1 cellular context compared by ENCODE assay signal in the genomic region with DNA sequence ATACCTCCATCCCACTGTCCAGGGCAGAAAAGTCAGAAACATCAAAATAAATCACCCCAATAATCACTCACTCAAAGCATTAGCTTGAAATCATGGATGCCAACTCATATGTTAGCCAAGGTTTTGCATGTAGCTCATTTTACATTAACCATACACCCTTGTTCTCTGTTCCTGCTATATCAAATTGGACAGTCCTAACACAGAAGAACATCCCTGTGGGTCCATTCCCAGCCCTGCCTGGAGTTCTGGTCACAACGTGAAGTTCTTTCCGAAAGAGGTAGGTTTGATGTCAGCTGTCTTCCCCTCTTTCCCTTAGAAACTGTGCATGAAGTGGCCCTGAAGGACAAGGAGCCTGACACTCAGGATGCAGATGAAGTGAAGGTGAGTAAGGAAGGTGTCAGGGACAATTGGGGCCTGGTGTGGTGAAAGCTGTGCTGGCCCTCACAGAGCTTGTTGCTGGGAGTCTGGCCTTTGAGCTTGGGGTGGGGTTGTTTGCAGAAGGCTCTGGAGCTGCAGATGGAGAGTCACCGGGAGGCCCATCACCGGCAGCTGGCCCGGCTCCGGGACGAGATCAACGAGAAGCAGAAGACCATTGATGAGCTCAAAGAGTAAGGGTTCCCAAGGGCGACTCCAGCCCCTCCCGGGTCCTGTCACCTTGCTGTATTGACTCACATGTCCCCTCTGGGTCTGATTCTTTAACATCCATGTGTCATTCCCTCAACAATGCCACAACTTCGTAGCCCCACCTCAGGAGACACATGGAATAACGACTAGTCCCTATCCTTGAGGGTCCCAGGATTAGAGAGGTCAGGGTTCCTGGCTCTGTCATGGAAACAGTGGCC.
TF ChIP-seq lines count a peak whose summit lies in the region.

No MANE protein-coding gene starts in this region.

TF ChIP-seq in HepG2, 621 proteins besides CTCF, POLR2A, EP300 and RAD21 (continued from another document and continues in another):
- TF ChIP-seq ARID5B (CRISPR knock-in tag; IDR thresholded peaks at IDR 0.05) (peak; percentile 75; the same call in 1 of the 2 replicates), NR2C2 (CRISPR knock-in tag; IDR thresholded peaks at IDR 0.05; ENCODE audit: borderline replicate concordance) (peak; percentile 46; the same call in 1 of the 2 replicates), DPF2 (CRISPR knock-in tag; IDR thresholded peaks at IDR 0.05; ENCODE audit: borderline replicate concordance, low read depth) (peak; percentile 40; the same call in 1 of the 2 replicates), ZNF24 (IDR thresholded peaks at IDR 0.05) (no peak), PHF21A (CRISPR knock-in tag; IDR thresholded peaks at IDR 0.05) (peak; percentile 85; the same call in 1 of the 2 replicates), ZNF616 (CRISPR knock-in tag; IDR thresholded peaks at IDR 0.05; ENCODE audit: low read depth) (no peak), KDM6A (CRISPR knock-in tag; IDR thresholded peaks at IDR 0.05; ENCODE audit: low read depth) (peak; percentile 59; the same call in 1 of the 2 replicates), ZNF225 (CRISPR knock-in tag; IDR thresholded peaks at IDR 0.05) (no peak), ZNF337 (CRISPR knock-in tag; IDR thresholded peaks at IDR 0.05; ENCODE audit: borderline replicate concordance, low read depth) (no peak), ZNF770 (CRISPR knock-in tag; IDR thresholded peaks at IDR 0.05) (peak; percentile 58), ZNF644 (CRISPR knock-in tag; IDR thresholded peaks at IDR 0.05; ENCODE audit: low read depth) (peak; percentile 47; the same call in 1 of the 2 replicates), MIXL1 (CRISPR knock-in tag; IDR thresholded peaks at IDR 0.05) (peak; percentile 36; the same call in 1 of the 2 replicates), HDAC6 (IDR thresholded peaks at IDR 0.05; ENCODE audit: low read depth, low read length) (no peak), SATB2 (CRISPR knock-in tag; IDR thresholded peaks at IDR 0.05) (0 out of 2 replicates have a peak, but pooled peaks have one; percentile 23), JUN (CRISPR knock-in tag; IDR thresholded peaks at IDR 0.05) (no peak), ZNF605 (CRISPR knock-in tag; IDR thresholded peaks at IDR 0.05) (no peak), ZBTB38 (CRISPR knock-in tag; IDR thresholded peaks at IDR 0.05) (no peak; the same call in none of the 2 replicates), ZNF724P (CRISPR knock-in tag; IDR thresholded peaks at IDR 0.05; ENCODE audit: borderline replicate concordance) (no peak), XRCC5 (optimal IDR thresholded peaks at IDR 0.05; ENCODE audit: low read length) (peak; percentile 48), CHD4 (IDR thresholded peaks at IDR 0.05; ENCODE audit: borderline replicate concordance, low read length) (peak; percentile 8; the same call in 1 of the 2 replicates), FOSL1 (CRISPR knock-in tag; IDR thresholded peaks at IDR 0.05; ENCODE audit: borderline replicate concordance) (peak; percentile 20; the same call in 1 of the 2 replicates), ZNF790 (CRISPR knock-in tag; IDR thresholded peaks at IDR 0.05; ENCODE audit: borderline replicate concordance) (no peak), PRMT3 (CRISPR knock-in tag; IDR thresholded peaks at IDR 0.05; ENCODE audit: borderline replicate concordance, low read depth) (peak; percentile 65; the same call in 1 of the 2 replicates), ATF7-NPFF (CRISPR knock-in tag; IDR thresholded peaks at IDR 0.05; ENCODE audit: low read depth) (no peak), TARDBP (CRISPR knock-in tag; IDR thresholded peaks at IDR 0.05) (0 out of 2 replicates have a peak, but pooled peaks have one; percentile 10), EED (CRISPR knock-in tag; IDR thresholded peaks at IDR 0.05) (0 out of 2 replicates have a peak, but pooled peaks have one; percentile 45), ZNF33A (CRISPR knock-in tag; IDR thresholded peaks at IDR 0.05; ENCODE audit: borderline replicate concordance) (no peak)
- TF ChIP-seq, protein P1, sequence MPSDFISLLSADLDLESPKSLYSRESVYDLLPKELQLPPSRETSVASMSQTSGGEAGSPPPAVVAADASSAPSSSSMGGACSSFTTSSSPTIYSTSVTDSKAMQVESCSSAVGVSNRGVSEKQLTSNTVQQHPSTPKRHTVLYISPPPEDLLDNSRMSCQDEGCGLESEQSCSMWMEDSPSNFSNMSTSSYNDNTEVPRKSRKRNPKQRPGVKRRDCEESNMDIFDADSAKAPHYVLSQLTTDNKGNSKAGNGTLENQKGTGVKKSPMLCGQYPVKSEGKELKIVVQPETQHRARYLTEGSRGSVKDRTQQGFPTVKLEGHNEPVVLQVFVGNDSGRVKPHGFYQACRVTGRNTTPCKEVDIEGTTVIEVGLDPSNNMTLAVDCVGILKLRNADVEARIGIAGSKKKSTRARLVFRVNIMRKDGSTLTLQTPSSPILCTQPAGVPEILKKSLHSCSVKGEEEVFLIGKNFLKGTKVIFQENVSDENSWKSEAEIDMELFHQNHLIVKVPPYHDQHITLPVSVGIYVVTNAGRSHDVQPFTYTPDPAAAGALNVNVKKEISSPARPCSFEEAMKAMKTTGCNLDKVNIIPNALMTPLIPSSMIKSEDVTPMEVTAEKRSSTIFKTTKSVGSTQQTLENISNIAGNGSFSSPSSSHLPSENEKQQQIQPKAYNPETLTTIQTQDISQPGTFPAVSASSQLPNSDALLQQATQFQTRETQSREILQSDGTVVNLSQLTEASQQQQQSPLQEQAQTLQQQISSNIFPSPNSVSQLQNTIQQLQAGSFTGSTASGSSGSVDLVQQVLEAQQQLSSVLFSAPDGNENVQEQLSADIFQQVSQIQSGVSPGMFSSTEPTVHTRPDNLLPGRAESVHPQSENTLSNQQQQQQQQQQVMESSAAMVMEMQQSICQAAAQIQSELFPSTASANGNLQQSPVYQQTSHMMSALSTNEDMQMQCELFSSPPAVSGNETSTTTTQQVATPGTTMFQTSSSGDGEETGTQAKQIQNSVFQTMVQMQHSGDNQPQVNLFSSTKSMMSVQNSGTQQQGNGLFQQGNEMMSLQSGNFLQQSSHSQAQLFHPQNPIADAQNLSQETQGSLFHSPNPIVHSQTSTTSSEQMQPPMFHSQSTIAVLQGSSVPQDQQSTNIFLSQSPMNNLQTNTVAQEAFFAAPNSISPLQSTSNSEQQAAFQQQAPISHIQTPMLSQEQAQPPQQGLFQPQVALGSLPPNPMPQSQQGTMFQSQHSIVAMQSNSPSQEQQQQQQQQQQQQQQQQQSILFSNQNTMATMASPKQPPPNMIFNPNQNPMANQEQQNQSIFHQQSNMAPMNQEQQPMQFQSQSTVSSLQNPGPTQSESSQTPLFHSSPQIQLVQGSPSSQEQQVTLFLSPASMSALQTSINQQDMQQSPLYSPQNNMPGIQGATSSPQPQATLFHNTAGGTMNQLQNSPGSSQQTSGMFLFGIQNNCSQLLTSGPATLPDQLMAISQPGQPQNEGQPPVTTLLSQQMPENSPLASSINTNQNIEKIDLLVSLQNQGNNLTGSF (CRISPR knock-in tag; IDR thresholded peaks at IDR 0.05), result no peak
- TF ChIP-seq, protein P2, sequence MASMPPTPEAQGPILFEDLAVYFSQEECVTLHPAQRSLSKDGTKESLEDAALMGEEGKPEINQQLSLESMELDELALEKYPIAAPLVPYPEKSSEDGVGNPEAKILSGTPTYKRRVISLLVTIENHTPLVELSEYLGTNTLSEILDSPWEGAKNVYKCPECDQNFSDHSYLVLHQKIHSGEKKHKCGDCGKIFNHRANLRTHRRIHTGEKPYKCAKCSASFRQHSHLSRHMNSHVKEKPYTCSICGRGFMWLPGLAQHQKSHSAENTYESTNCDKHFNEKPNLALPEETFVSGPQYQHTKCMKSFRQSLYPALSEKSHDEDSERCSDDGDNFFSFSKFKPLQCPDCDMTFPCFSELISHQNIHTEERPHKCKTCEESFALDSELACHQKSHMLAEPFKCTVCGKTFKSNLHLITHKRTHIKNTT (CRISPR knock-in tag; IDR thresholded peaks at IDR 0.05), result no peak
- TF ChIP-seq, protein P3, sequence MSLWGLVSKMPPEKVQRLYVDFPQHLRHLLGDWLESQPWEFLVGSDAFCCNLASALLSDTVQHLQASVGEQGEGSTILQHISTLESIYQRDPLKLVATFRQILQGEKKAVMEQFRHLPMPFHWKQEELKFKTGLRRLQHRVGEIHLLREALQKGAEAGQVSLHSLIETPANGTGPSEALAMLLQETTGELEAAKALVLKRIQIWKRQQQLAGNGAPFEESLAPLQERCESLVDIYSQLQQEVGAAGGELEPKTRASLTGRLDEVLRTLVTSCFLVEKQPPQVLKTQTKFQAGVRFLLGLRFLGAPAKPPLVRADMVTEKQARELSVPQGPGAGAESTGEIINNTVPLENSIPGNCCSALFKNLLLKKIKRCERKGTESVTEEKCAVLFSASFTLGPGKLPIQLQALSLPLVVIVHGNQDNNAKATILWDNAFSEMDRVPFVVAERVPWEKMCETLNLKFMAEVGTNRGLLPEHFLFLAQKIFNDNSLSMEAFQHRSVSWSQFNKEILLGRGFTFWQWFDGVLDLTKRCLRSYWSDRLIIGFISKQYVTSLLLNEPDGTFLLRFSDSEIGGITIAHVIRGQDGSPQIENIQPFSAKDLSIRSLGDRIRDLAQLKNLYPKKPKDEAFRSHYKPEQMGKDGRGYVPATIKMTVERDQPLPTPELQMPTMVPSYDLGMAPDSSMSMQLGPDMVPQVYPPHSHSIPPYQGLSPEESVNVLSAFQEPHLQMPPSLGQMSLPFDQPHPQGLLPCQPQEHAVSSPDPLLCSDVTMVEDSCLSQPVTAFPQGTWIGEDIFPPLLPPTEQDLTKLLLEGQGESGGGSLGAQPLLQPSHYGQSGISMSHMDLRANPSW (CRISPR knock-in tag; IDR thresholded peaks at IDR 0.05; ENCODE audit: borderline replicate concordance), result no peak; the same call in 1 of the 2 replicates
- TF ChIP-seq, protein P4, sequence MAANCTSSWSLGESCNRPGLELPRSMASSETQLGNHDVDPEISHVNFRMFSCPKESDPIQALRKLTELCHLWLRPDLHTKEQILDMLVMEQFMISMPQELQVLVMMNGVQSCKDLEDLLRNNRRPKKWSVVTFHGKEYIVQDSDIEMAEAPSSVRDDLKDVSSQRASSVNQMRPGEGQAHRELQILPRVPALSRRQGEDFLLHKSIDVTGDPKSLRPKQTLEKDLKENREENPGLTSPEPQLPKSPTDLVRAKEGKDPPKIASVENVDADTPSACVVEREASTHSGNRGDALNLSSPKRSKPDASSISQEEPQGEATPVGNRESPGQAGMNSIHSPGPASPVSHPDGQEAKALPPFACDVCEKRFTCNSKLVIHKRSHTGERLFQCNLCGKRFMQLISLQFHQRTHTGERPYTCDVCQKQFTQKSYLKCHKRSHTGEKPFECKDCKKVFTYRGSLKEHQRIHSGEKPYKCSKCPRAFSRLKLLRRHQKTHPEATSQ (CRISPR knock-in tag; IDR thresholded peaks at IDR 0.05; ENCODE audit: borderline replicate concordance), result no peak
- TF ChIP-seq, protein P5, sequence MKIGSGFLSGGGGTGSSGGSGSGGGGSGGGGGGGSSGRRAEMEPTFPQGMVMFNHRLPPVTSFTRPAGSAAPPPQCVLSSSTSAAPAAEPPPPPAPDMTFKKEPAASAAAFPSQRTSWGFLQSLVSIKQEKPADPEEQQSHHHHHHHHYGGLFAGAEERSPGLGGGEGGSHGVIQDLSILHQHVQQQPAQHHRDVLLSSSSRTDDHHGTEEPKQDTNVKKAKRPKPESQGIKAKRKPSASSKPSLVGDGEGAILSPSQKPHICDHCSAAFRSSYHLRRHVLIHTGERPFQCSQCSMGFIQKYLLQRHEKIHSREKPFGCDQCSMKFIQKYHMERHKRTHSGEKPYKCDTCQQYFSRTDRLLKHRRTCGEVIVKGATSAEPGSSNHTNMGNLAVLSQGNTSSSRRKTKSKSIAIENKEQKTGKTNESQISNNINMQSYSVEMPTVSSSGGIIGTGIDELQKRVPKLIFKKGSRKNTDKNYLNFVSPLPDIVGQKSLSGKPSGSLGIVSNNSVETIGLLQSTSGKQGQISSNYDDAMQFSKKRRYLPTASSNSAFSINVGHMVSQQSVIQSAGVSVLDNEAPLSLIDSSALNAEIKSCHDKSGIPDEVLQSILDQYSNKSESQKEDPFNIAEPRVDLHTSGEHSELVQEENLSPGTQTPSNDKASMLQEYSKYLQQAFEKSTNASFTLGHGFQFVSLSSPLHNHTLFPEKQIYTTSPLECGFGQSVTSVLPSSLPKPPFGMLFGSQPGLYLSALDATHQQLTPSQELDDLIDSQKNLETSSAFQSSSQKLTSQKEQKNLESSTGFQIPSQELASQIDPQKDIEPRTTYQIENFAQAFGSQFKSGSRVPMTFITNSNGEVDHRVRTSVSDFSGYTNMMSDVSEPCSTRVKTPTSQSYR (CRISPR knock-in tag; IDR thresholded peaks at IDR 0.05; ENCODE audit: borderline replicate concordance), result no peak
